20 cellular contexts compared by ENCODE assay signal in the genomic region with DNA sequence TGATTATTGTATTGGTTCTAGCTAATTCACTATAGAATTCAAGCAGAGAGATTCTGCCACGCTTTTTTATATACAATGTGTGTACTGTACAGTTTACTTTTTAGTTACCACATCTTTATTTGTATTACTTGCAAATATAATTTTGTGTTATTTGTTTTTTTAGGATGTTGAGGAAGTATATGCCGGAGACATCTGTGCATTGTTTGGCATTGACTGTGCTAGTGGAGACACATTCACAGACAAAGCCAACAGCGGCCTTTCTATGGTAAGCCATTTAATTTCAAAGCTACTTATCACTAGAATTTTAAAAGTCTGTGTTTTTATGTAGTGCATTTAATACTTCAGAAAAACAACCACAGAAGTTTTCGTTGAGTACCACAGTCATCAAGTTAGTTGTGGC. TPM values are rescaled to one million over a fixed set of nuclear protein-coding genes. Genes with fewer than 3 reads are reported as not detected.
DNase-seq lines count a peak whose midpoint lies in the region; ATAC-seq and TF ChIP-seq lines count a peak whose summit lies in the region.
"Had no signal": no experiment of that assay in that cellular context is flagged by ENCODE, and none has a peak within 500 bp of the region (broad histone marks: within the 10 kb centered on the region; RNA-seq: fewer than 3 reads in every experiment).

No MANE protein-coding gene starts in this region.

- H4K20me1 ChIP-seq in hepatocyte (ENCODE audit: insufficient read depth, poor library complexity, severe bottlenecking) = no peaks in the 10 kb centered on the region
- H4K20me1 ChIP-seq: BLaER1 had no signal

- H3K4me1 Mint-ChIP-seq in endothelial cell (ENCODE audit: unreplicated experiment) = peaks cover 27% of the 10 kb centered on the region

- H3K9me3 ChIP-seq in left ventricle myocardium inferior (replicated peaks) (no peaks in the 10 kb centered on the region), psoas muscle (no peaks in the 10 kb centered on the region), hepatocyte (ENCODE audit: low read depth) (no peaks in the 10 kb centered on the region)
- H3K9me3 ChIP-seq: BLaER1 had no signal

- peaks cover 2% of the 10 kb centered on the region for H3K79me2 ChIP-seq in hepatocyte

- intact Hi-C loops in left ventricle myocardium inferior (cut with micrococcal nuclease) (loop anchor here (5.0 kb wide), 1 partner anchor 132 kb away; no protein-coding TSS in a partner anchor), Right ventricle myocardium inferior (cut with DNase I) (no loop called here), psoas muscle (cut with DNase I) (no loop called here)

- peak overlapping the region; percentile 36 for H3K27ac ChIP-seq in left ventricle myocardium inferior (replicated peaks)
- H3K27ac ChIP-seq in psoas muscle = peak overlapping the region; percentile 38
- H3K27ac ChIP-seq in RWPE1 = no peak overlapping the region
- H3K27ac ChIP-seq in hepatocyte = no peak overlapping the region
- H3K27ac ChIP-seq: BLaER1, HL-60 had no signal

- DNase-seq in left ventricle myocardium inferior (no peak), Right ventricle myocardium inferior (ENCODE audit: missing footprints) (no peak), endothelial cell (ENCODE audit: low spot score) (no peak), psoas muscle (no peak), RWPE1 (ENCODE audit: low spot score) (no peak), mucosa of gallbladder (ENCODE audit: low spot score) (no peak), hepatocyte (ENCODE audit: low spot score) (no peak)
- DNase-seq: 8988T; AML-193; Calu3; CD4-positive, CD25-positive, alpha-beta regulatory T cell; DMS 273 treated with DMSO at 0.1 percent for 48 hours; DMS79; GM23248 had no signal

- peak overlapping the region; percentile 74 for H3K27ac Mint-ChIP-seq in endothelial cell (ENCODE audit: unreplicated experiment)
- H3K27ac Mint-ChIP-seq: CD4-positive, CD25-positive, alpha-beta regulatory T cell had no signal

- peaks cover 2% of the 10 kb centered on the region for H3K27me3 Mint-ChIP-seq in endothelial cell (ENCODE audit: unreplicated experiment)
- H3K27me3 Mint-ChIP-seq: CD4-positive, CD25-positive, alpha-beta regulatory T cell had no signal

- H2AFZ ChIP-seq in hepatocyte = no peak overlapping the region
- H2AFZ ChIP-seq: GM23248 had no signal

- H3K36me3 ChIP-seq in left ventricle myocardium inferior (peaks cover 76% of the 10 kb centered on the region), psoas muscle (ENCODE audit: insufficient read depth in 1 of 2, low read depth in 1 of 2) (peaks cover 9 to 96% of the 10 kb centered on the region in 2 donors), hepatocyte (replicated peaks; ENCODE audit: insufficient read depth, low read depth) (no peaks in the 10 kb centered on the region)

- H3K36me3 Mint-ChIP-seq in endothelial cell (ENCODE audit: low read depth, unreplicated experiment) = peaks cover 33% of the 10 kb centered on the region

- POLR2A ChIA-PET in RWPE1 (lab: Yijun Ruan, JAX; ENCODE audit: low non-redundant PET) = no interaction called here

- no peaks in the 10 kb centered on the region for H3K9me2 ChIP-seq in hepatocyte (replicated peaks; ENCODE audit: insufficient read depth)

- TF ChIP-seq CTCF in left ventricle myocardium inferior (IDR thresholded peaks at IDR 0.05; ENCODE audit: borderline replicate concordance) = no peak
- TF ChIP-seq CTCF in endothelial cell (IDR thresholded peaks at IDR 0.05; ENCODE audit: unreplicated experiment) = no peak
- TF ChIP-seq CTCF in psoas muscle (IDR thresholded peaks at IDR 0.05) = no peak
- no peak for TF ChIP-seq CTCF in RWPE1 (conservative IDR thresholded peaks at IDR 0.05; ENCODE audit: low read depth)
- TF ChIP-seq CTCF in hepatocyte (IDR thresholded peaks at IDR 0.05; ENCODE audit: poor library complexity) = no peak

- no peaks in the 10 kb centered on the region for H3K9me3 Mint-ChIP-seq in endothelial cell (ENCODE audit: unreplicated experiment)
- H3K9me3 Mint-ChIP-seq: CD4-positive, CD25-positive, alpha-beta regulatory T cell had no signal

- ATAC-seq in Right ventricle myocardium inferior (no peak), psoas muscle (no peak), GM18520 (IDR thresholded peaks at IDR 0.05; ENCODE audit: unreplicated experiment) (no peak)
- ATAC-seq: GM12878, HCT116 had no signal

- CTCF ChIA-PET in RWPE1 (lab: Yijun Ruan, JAX) = interaction anchor here (1.1 kb wide), 1 partner anchor 129 kb away, joined by 4 read pairs; no protein-coding TSS in a partner anchor

- H3K4me2 ChIP-seq in hepatocyte = no peak overlapping the region
- H3K4me2 ChIP-seq: BLaER1 had no signal

- H3K4me1 ChIP-seq in left ventricle myocardium inferior = peaks cover 13% of the 10 kb centered on the region
- no peaks in the 10 kb centered on the region for H3K4me1 ChIP-seq in psoas muscle
- H3K4me1 ChIP-seq in hepatocyte (ENCODE audit: insufficient read depth) = no peaks in the 10 kb centered on the region
- H3K4me1 ChIP-seq: BLaER1 had no signal

- no peak overlapping the region for H3K4me3 ChIP-seq in left ventricle myocardium inferior
- H3K4me3 ChIP-seq in psoas muscle = no peak overlapping the region
- H3K4me3 ChIP-seq in hepatocyte = no peak overlapping the region
- H3K4me3 ChIP-seq: BLaER1, GM12878, GM23248 had no signal

- WGBS in psoas muscle, 3 donors = 84 to 89% (median 86%) methylated on average over 4 of the region's 4 CpGs
- 97% methylated on average over 4 of the region's 4 CpGs for WGBS in hepatocyte (ENCODE audit: low lambda C conversion rate, missing lambda C conversion rate)

- no peaks in the 10 kb centered on the region for H3K27me3 ChIP-seq in left ventricle myocardium inferior (ENCODE audit: low read depth)
- H3K27me3 ChIP-seq in psoas muscle (ENCODE audit: insufficient read depth in 3 of 3, low read length in 2 of 3) = no peaks in the 10 kb centered on the region
- no peaks in the 10 kb centered on the region for H3K27me3 ChIP-seq in hepatocyte
- H3K27me3 ChIP-seq: BLaER1 had no signal

- no peak overlapping the region for H3K4me3 Mint-ChIP-seq in endothelial cell (ENCODE audit: unreplicated experiment)
- H3K4me3 Mint-ChIP-seq: CD4-positive, CD25-positive, alpha-beta regulatory T cell had no signal

RNA-seq across cellular contexts. Expression of a gene that starts 11.7 kb away (rescaled TPM):
- 3.2 TPM for total RNA-seq in left ventricle myocardium inferior
- total RNA-seq in Right ventricle myocardium inferior = 3.9 TPM
- 70.6 TPM for total RNA-seq in endothelial cell (ENCODE audit: unreplicated experiment)
- 1 to 10 TPM; 1.8 to 6.7 (median 3.6) TPM for total RNA-seq in psoas muscle
- 1 to 10 TPM; 1.6 to 4.3 (median 3.2) TPM for polyA plus RNA-seq in psoas muscle
- total RNA-seq in mucosa of gallbladder = 17.0 TPM
- 19.6 and 26.6 TPM in 2 replicates for total RNA-seq in hepatocyte
- 21.3 and 24.8 TPM in 2 replicates for polyA plus RNA-seq in hepatocyte
- total RNA-seq: G401 had no signal

RNA-seq across cellular contexts. Expression of a gene that starts 16.4 kb away (rescaled TPM):
- 60.5 TPM for total RNA-seq in left ventricle myocardium inferior
- total RNA-seq in Right ventricle myocardium inferior = 60.1 TPM
- total RNA-seq in endothelial cell (ENCODE audit: unreplicated experiment) = 71.2 TPM
- total RNA-seq in psoas muscle = 10 to 100 TPM; 55.9 to 83.3 (median 69.2) TPM
- polyA plus RNA-seq in psoas muscle = 10 to 100 TPM; 49.3 to 64.0 (median 55.4) TPM
- total RNA-seq in mucosa of gallbladder = 33.5 TPM
- total RNA-seq in hepatocyte = 60.0 and 64.9 TPM in 2 replicates
- polyA plus RNA-seq in hepatocyte = 26.9 and 28.0 TPM in 2 replicates

Comparison
In these comparisons a context has a peak if more than half of its experiments do, and no peak if none do; other contexts are left out.
1. H3K27ac ChIP-seq: peak in left ventricle myocardium inferior (single experiment) and psoas muscle (single experiment); none in RWPE1 (single experiment) and hepatocyte (single experiment).